Comparison of ENCODE assay signal across 8 cellular contexts in genomic region chr9:134065720-134066419, GRCh38. TPM values are rescaled to one million over a fixed set of nuclear protein-coding genes. Genes with fewer than 3 reads are reported as not detected.
DNase-seq lines count a peak whose midpoint lies in the region; ATAC-seq and TF ChIP-seq lines count a peak whose summit lies in the region.

No MANE protein-coding gene starts in this region.

- no peaks in the 10 kb centered on the region for H3K9me3 Mint-ChIP-seq in IgD-negative memory B cell

- H3K36me3 Mint-ChIP-seq in IgD-negative memory B cell, result no peaks in the 10 kb centered on the region

- peaks cover 20 to 25% (median 22%) of the 10 kb centered on the region in 3 donors for H3K4me1 Mint-ChIP-seq in IgD-negative memory B cell

- H3K27ac Mint-ChIP-seq in IgD-negative memory B cell, result peak overlapping the region; percentile 88 to 93 (median 90)

- no peak for TF ChIP-seq CTCF in GM12864 (IDR thresholded peaks at IDR 0.05; ENCODE audit: low read depth, low read length, missing control alignments)
- TF ChIP-seq CTCF in coronary artery (IDR thresholded peaks at IDR 0.05), result no peak

- peaks cover 4% of the 10 kb centered on the region for H3K36me3 ChIP-seq in mesodermal cell (ENCODE audit: control insufficient read depth, insufficient read depth, low read length)

- WGBS in mesodermal cell (ENCODE audit: insufficient coverage in 2 of 2), 2 experiments, result 31 to 45% methylated on average over 8 to 20 of the region's 23 CpGs

- H3K9me3 ChIP-seq in mesodermal cell (ENCODE audit: control insufficient read depth, low read length), result peaks cover under 1% of the 10 kb centered on the region

- H3K27me3 Mint-ChIP-seq in IgD-negative memory B cell, result peaks cover 5% of the 10 kb centered on the region

- no peak for ATAC-seq in HG03135 (IDR thresholded peaks at IDR 0.05; ENCODE audit: unreplicated experiment)
- no peak for ATAC-seq in HG02642 (IDR thresholded peaks at IDR 0.05; ENCODE audit: poor library complexity, unreplicated experiment)

- H3K4me1 ChIP-seq in mesodermal cell (ENCODE audit: control insufficient read depth, insufficient read depth, low read length, poor library complexity, severe bottlenecking), result peaks cover 11% of the 10 kb centered on the region

- H3K4me3 ChIP-seq in GM12864 (ENCODE audit: low read depth, low read length), result peak overlapping the region; percentile 62
- H3K4me3 ChIP-seq in coronary artery, result peak overlapping the region; percentile 92
- peak overlapping the region; percentile 92 for H3K4me3 ChIP-seq in mesodermal cell (ENCODE audit: extremely low read depth, insufficient read depth, low read length, poor library complexity, severe bottlenecking)

- H3K4me3 Mint-ChIP-seq in IgD-negative memory B cell, result peak overlapping the region; percentile 88 to 96 (median 94)

- H3K27ac ChIP-seq in coronary artery, result peak overlapping the region; percentile 54 to 55
- H3K27ac ChIP-seq in mesodermal cell (ENCODE audit: low read depth, low read length, severe bottlenecking), result peak overlapping the region; percentile 64

- peak; percentile 70 for DNase-seq in GM12864 (ENCODE audit: low read depth)
- DNase-seq in activated CD4-positive, CD25-positive, alpha-beta regulatory T cell treated with anti-CD3 and anti-CD28 coated beads, Interleukin-2, amount 50 U/mL, for 16 hours (ENCODE audit: low read depth, low spot score), result peak; percentile 23
- DNase-seq in coronary artery (ENCODE audit: low spot score), result no peak
- DNase-seq in stimulated activated CD8-positive, alpha-beta memory T cell treated with anti-CD3 and anti-CD28 coated beads, Interleukin-7, amount 100 ng/mL, for 48 hours (ENCODE audit: extremely low read depth in 1 of 2, low read depth in 1 of 2), result peak; percentile 37 to 62

RNA-seq across cellular contexts. Expression of gene BRD3, which starts 2.0 kb away (rescaled TPM):
- 35.7 TPM for polyA plus RNA-seq in IgD-negative memory B cell
- 46.8 TPM for polyA plus RNA-seq in mesodermal cell (2013, experiment 1 of 2)
- polyA plus RNA-seq in mesodermal cell (2013, experiment 2 of 2), result 35.2 TPM

RNA-seq across cellular contexts. Expression of gene BRD3OS, which starts 40.6 kb away (rescaled TPM):
- polyA plus RNA-seq in IgD-negative memory B cell, result 26.5 TPM
- polyA plus RNA-seq in mesodermal cell (2013, experiment 1 of 2), result 18.5 TPM
- polyA plus RNA-seq in mesodermal cell (2013, experiment 2 of 2), result 18.4 TPM
